In the genomic region with DNA sequence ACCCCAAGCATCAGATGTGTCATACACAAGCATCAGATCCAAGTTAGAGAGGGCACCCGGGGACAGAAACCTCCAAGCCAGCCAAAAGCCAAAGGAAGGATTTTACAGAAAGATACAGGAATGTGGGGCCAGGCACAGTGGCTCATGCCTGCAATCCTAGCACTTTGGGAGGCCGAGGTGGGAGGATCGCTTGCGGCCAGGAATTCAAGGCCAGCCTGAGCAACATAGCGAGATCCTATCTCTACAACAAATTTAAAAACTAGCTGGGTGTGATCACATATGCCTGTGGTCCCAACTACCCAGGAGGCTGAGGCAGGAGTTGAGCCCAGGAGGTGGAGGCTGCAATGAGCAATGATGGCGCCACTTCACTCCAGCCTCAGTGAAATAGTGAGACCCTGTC, we compare ENCODE assay signal across 23 cellular contexts. TPM values are rescaled to one million over a fixed set of nuclear protein-coding genes. Genes with fewer than 3 reads are reported as not detected.
A peak's percentile ranks its signal among the peaks of the same experiment; 100 is the strongest.
DNase-seq lines count a peak whose midpoint lies in the region; ATAC-seq and TF ChIP-seq lines count a peak whose summit lies in the region.
"Had no signal": no experiment of that assay in that cellular context is flagged by ENCODE, and none has a peak within 500 bp of the region (broad histone marks: within the 10 kb centered on the region; RNA-seq: fewer than 3 reads in every experiment).

No MANE protein-coding gene starts in this region.

- no peak for TF ChIP-seq POLR2A in IMR-90 (IDR thresholded peaks at IDR 0.05; ENCODE audit: low read depth, low read length)

- no CpG with 5 or more reads among the region's 6 CpGs for WGBS in IMR-90 (ENCODE audit: extremely low coverage in 2 of 2, insufficient read length in 1 of 2), 2 experiments

- H4K5ac ChIP-seq in IMR-90 (ENCODE audit: low read depth, low read length), result no peak overlapping the region

- no peak overlapping the region for H3K4ac ChIP-seq in IMR-90 (ENCODE audit: low read depth, low read length)

- H3K9me3 Mint-ChIP-seq in CD4-positive, alpha-beta T cell, result no peaks in the 10 kb centered on the region
- H3K9me3 Mint-ChIP-seq in nephron (no peaks in the 10 kb centered on the region), progenitor cell of endocrine pancreas (ENCODE audit: low read depth) (no peaks in the 10 kb centered on the region)
- H3K9me3 Mint-ChIP-seq: CD14-positive monocyte; CD8-positive, alpha-beta T cell; HFFc6 had no signal

- BruUV-seq in IMR-90 (replicated peaks; lab: Mats Ljungman, UMichigan), result no TSS peak

- no peak overlapping the region for H3K56ac ChIP-seq in IMR-90 (ENCODE audit: extremely low read depth, insufficient read depth, low read length)

- no peaks in the 10 kb centered on the region for H3K9me3 ChIP-seq in CD4-positive, alpha-beta T cell (ENCODE audit: control insufficient read depth, low read length)
- H3K9me3 ChIP-seq in IMR-90 (ENCODE audit: control insufficient read depth, insufficient read depth, low read length), result no peaks in the 10 kb centered on the region
- no peaks in the 10 kb centered on the region for H3K9me3 ChIP-seq in colonic mucosa
- H3K9me3 ChIP-seq: BLaER1 had no signal

- intact Hi-C loops in CD4-positive, alpha-beta T cell (cut with DNase I, micrococcal nuclease), result no loop called here
- intact Hi-C loops in IMR-90 (cut with micrococcal nuclease), result loop anchor here (5.0 kb wide), 1 partner anchor 40 kb away; no protein-coding TSS in a partner anchor
- intact Hi-C loops in colonic mucosa (cut with DNase I), result no loop called here

- in situ Hi-C loops in IMR-90 (cut with MboI; ENCODE audit: low sequenced_read_pairs) (no loop called here), ACHN (cut with HindIII; ENCODE audit: low pct_ligation_motif_present, low pct_unique_long_range_greater_than_20kb, low sequenced_read_pairs) (no loop called here)

- H4K8ac ChIP-seq in IMR-90 (ENCODE audit: low read depth in 2 of 2, low read length in 2 of 2), result no peak overlapping the region

- no peak overlapping the region for H3K23ac ChIP-seq in IMR-90 (ENCODE audit: low read depth, low read length)

- TF ChIP-seq CTCF in CD4-positive, alpha-beta T cell (IDR thresholded peaks at IDR 0.05), result no peak
- TF ChIP-seq CTCF in IMR-90 (conservative IDR thresholded peaks at IDR 0.05; ENCODE audit: low read depth, low read length) (no peak), nephron (IDR thresholded peaks at IDR 0.05; ENCODE audit: unreplicated experiment in 3 of 3) (no peak), progenitor cell of endocrine pancreas (IDR thresholded peaks at IDR 0.05; ENCODE audit: unreplicated experiment) (no peak), colonic mucosa (IDR thresholded peaks at IDR 0.05) (no peak)

- H3K4me1 Mint-ChIP-seq in CD4-positive, alpha-beta T cell (ENCODE audit: low read depth), result no peaks in the 10 kb centered on the region
- H3K4me1 Mint-ChIP-seq in nephron (peaks cover 14% of the 10 kb centered on the region), progenitor cell of endocrine pancreas (ENCODE audit: low read depth) (peaks cover 22% of the 10 kb centered on the region)

- H3K9ac ChIP-seq in IMR-90 (ENCODE audit: low read depth, low read length), result no peak overlapping the region
- no peak overlapping the region for H3K9ac ChIP-seq in colonic mucosa (ENCODE audit: low read depth in 2 of 2, low read length in 2 of 2)
- H3K9ac ChIP-seq: BLaER1 had no signal

- no peak overlapping the region for H3K4me3 ChIP-seq in IMR-90 (ENCODE audit: insufficient read depth, low read depth, low read length)
- H3K4me3 ChIP-seq in colonic mucosa, result no peak overlapping the region
- H3K4me3 ChIP-seq: BLaER1, K562 had no signal

- CTCF ChIA-PET in CD4-positive, alpha-beta T cell (lab: Charles Lee), result no interaction called here
- CTCF ChIA-PET in IMR-90 (lab: Yijun Ruan, JAX), result no interaction called here

- no peak overlapping the region for H2AFZ ChIP-seq in IMR-90 (replicated peaks; ENCODE audit: low read length, poor library complexity)

- no peak for TF ChIP-seq RAD21 in IMR-90 (IDR thresholded peaks at IDR 0.05; ENCODE audit: low read length)

- no peak for DNase-seq in CD4-positive, alpha-beta T cell
- DNase-seq in IMR-90 (no peak), progenitor cell of endocrine pancreas (ENCODE audit: low spot score, unreplicated experiment) (no peak), Kasumi-1 (lab: John Stamatoyannopoulos, UW) (no peak), ACHN (no peak), colonic mucosa (no peak)
- DNase-seq: CD8-positive, alpha-beta T cell; DMS 273 treated with DMSO at 0.1 percent for 48 hours; DMS53; DND-41; EL; GOT3; H7; HFFc6 had no signal

- no peak overlapping the region for H2AK9ac ChIP-seq in IMR-90 (replicated peaks; ENCODE audit: low read depth, low read length, poor library complexity)

- H3K9me1 ChIP-seq in IMR-90 (ENCODE audit: insufficient read depth, low read length), result peaks cover 13% of the 10 kb centered on the region

- no peak overlapping the region for H3K27ac ChIP-seq in CD4-positive, alpha-beta T cell (ENCODE audit: low read depth, low read length)
- H3K27ac ChIP-seq in IMR-90 (ENCODE audit: insufficient read depth, low read length) (no peak overlapping the region), colonic mucosa (no peak overlapping the region)
- H3K27ac ChIP-seq: BLaER1 had no signal

- H4K20me1 ChIP-seq in IMR-90 (ENCODE audit: insufficient read depth, low read length), result peaks cover 22% of the 10 kb centered on the region
- H4K20me1 ChIP-seq: BLaER1 had no signal

- H3K36me3 ChIP-seq in IMR-90 (ENCODE audit: control insufficient read depth, insufficient read depth, low read length) (peaks cover 5% of the 10 kb centered on the region; the same call in 1 of the 2 replicates), colonic mucosa (no peaks in the 10 kb centered on the region)
- H3K36me3 ChIP-seq: BLaER1 had no signal

- peak overlapping the region; percentile 15 for H3K4me3 Mint-ChIP-seq in CD4-positive, alpha-beta T cell
- H3K4me3 Mint-ChIP-seq in nephron (peak overlapping the region; percentile 42 to 72 (median 68)), progenitor cell of endocrine pancreas (ENCODE audit: low read depth) (no peak overlapping the region)
- H3K4me3 Mint-ChIP-seq: CD8-positive, alpha-beta T cell; HFFc6 had no signal

- H3K27me3 Mint-ChIP-seq in CD4-positive, alpha-beta T cell, result peaks cover 22% of the 10 kb centered on the region
- peaks cover 8% of the 10 kb centered on the region for H3K27me3 Mint-ChIP-seq in nephron (ENCODE audit: low read depth)
- H3K27me3 Mint-ChIP-seq in progenitor cell of endocrine pancreas, result no peaks in the 10 kb centered on the region

- peak overlapping the region; percentile 28; the same call in 1 of the 2 replicates for H2AK5ac ChIP-seq in IMR-90 (ENCODE audit: low read depth, low read length)

- H2BK5ac ChIP-seq in IMR-90 (ENCODE audit: low read depth, low read length, poor library complexity, severe bottlenecking), result no peak overlapping the region

- no peak overlapping the region for H3K18ac ChIP-seq in IMR-90 (ENCODE audit: low read depth, low read length)

- no peak overlapping the region for H2BK120ac ChIP-seq in IMR-90 (ENCODE audit: low read depth, low read length)

- POLR2A ChIA-PET in CD4-positive, alpha-beta T cell (lab: Charles Lee), result no interaction called here
- POLR2A ChIA-PET in IMR-90 (lab: Charles Lee; ENCODE audit: unreplicated experiment), result no interaction called here

- dilution Hi-C loops in IMR-90 (cut with HindIII; ENCODE audit: low sequenced_read_pairs, unreplicated experiment), result no loop called here

- H3K36me3 Mint-ChIP-seq in CD4-positive, alpha-beta T cell (ENCODE audit: low read depth), result no peaks in the 10 kb centered on the region
- H3K36me3 Mint-ChIP-seq in nephron (ENCODE audit: low read depth) (no peaks in the 10 kb centered on the region), progenitor cell of endocrine pancreas (ENCODE audit: insufficient read depth) (peaks cover 2% of the 10 kb centered on the region)
- H3K36me3 Mint-ChIP-seq: CD8-positive, alpha-beta T cell had no signal

- no peak overlapping the region; the same call in 2 of the 3 replicates for H2BK15ac ChIP-seq in IMR-90 (ENCODE audit: low read depth, low read length)

- H3K79me1 ChIP-seq in IMR-90 (ENCODE audit: low read depth in 1 of 2, low read length in 2 of 2), result peaks cover 13 to 33% of the 10 kb centered on the region in 2 experiments

- peaks cover 3% of the 10 kb centered on the region; the same call in 1 of the 2 replicates for H3K4me1 ChIP-seq in IMR-90 (ENCODE audit: control insufficient read depth, insufficient read depth, low read length)
- H3K4me1 ChIP-seq in colonic mucosa, result peaks cover 8% of the 10 kb centered on the region
- H3K4me1 ChIP-seq: BLaER1 had no signal

- H4K91ac ChIP-seq in IMR-90 (ENCODE audit: insufficient read depth, low read depth, low read length), result no peak overlapping the region

- ATAC-seq in CD4-positive, alpha-beta T cell (ENCODE audit: poor library complexity), result no peak
- ATAC-seq in IMR-90 (ENCODE audit: low read depth) (no peak), GM18867 (IDR thresholded peaks at IDR 0.05; ENCODE audit: unreplicated experiment) (no peak)
- ATAC-seq: CD8-positive, alpha-beta T cell; HCT116; K562 had no signal

- peaks cover 12% of the 10 kb centered on the region for H3K27me3 ChIP-seq in CD4-positive, alpha-beta T cell (ENCODE audit: control insufficient read depth, insufficient read depth, low read length)
- H3K27me3 ChIP-seq in IMR-90 (ENCODE audit: control insufficient read depth, insufficient read depth, low read length) (no peaks in the 10 kb centered on the region), colonic mucosa (no peaks in the 10 kb centered on the region)
- H3K27me3 ChIP-seq: BLaER1 had no signal

- no peak overlapping the region for H2BK20ac ChIP-seq in IMR-90 (ENCODE audit: low read depth, low read length)

- H3K4me2 ChIP-seq in IMR-90 (ENCODE audit: low read depth, low read length), result no peak overlapping the region
- H3K4me2 ChIP-seq: BLaER1 had no signal

- H3K14ac ChIP-seq in IMR-90 (replicated peaks; ENCODE audit: low read depth, low read length), result no peak overlapping the region; the same call in 1 of the 2 replicates

- H3K27ac Mint-ChIP-seq in CD4-positive, alpha-beta T cell, result no peak overlapping the region
- H3K27ac Mint-ChIP-seq in nephron (no peak overlapping the region), progenitor cell of endocrine pancreas (peak overlapping the region; percentile 81)
- H3K27ac Mint-ChIP-seq: CD8-positive, alpha-beta T cell; HFFc6 had no signal

RNA-seq across cellular contexts. Expression of a gene that starts 1.8 kb away (rescaled TPM):
- total RNA-seq in CD4-positive, alpha-beta T cell, result under 1 TPM; 0.67 to 0.82 TPM
- total RNA-seq in IMR-90 (2012; rRNA removed) (93.0 and 106 TPM in 2 replicates), progenitor cell of endocrine pancreas (61.2 and 64.3 TPM in 2 replicates), colonic mucosa (10 to 100 TPM; 44.7 to 54.6 TPM)
- polyA plus RNA-seq in IMR-90 (2012; rRNA removed), result 117 and 122 TPM in 2 replicates
- polyA plus RNA-seq in IMR-90 (2012; cell fraction: cytosol; rRNA removed), result 62.8 and 141 TPM in 2 replicates
- polyA plus RNA-seq in IMR-90 (2012; cell fraction: nucleus; rRNA removed; ENCODE audit: low replicate concordance), result 130 and 154 TPM in 2 replicates

RNA-seq across cellular contexts. Expression of a gene that starts 28.5 kb away (rescaled TPM):
- not detected for total RNA-seq in CD4-positive, alpha-beta T cell
- under 0.01 TPM in 1 of 2 replicates, not detected in the other for total RNA-seq in IMR-90 (2012; rRNA removed)
- polyA plus RNA-seq in IMR-90 (2012; rRNA removed), result 0.26 and 0.27 TPM in 2 replicates
- 0.15 and 0.22 TPM in 2 replicates for polyA plus RNA-seq in IMR-90 (2012; cell fraction: cytosol; rRNA removed)
- 0.14 TPM in 1 of 2 replicates, not detected in the other for polyA plus RNA-seq in IMR-90 (2012; cell fraction: nucleus; rRNA removed; ENCODE audit: low replicate concordance)
- 0.67 and 1.7 TPM in 2 replicates for total RNA-seq in progenitor cell of endocrine pancreas
- not detected for total RNA-seq in colonic mucosa
- total RNA-seq: CD8-positive, alpha-beta T cell; G401; H7; HFFc6; HT-29; K562 had no signal
- polyA plus RNA-seq: K562 had no signal

RNA-seq across cellular contexts. Expression of a gene that starts 29.4 kb away (rescaled TPM):
- under 1 TPM; 0.27 to 0.78 TPM for total RNA-seq in CD4-positive, alpha-beta T cell
- total RNA-seq in IMR-90 (2012; rRNA removed) (0.56 and 0.72 TPM in 2 replicates), progenitor cell of endocrine pancreas (25.8 and 29.8 TPM in 2 replicates), colonic mucosa (1 to 10 TPM; 5.3 to 6.1 TPM)
- polyA plus RNA-seq in IMR-90 (2012; rRNA removed), result 9.3 and 10.3 TPM in 2 replicates
- 2.6 and 5.9 TPM in 2 replicates for polyA plus RNA-seq in IMR-90 (2012; cell fraction: cytosol; rRNA removed)
- 70.3 and 80.1 TPM in 2 replicates for polyA plus RNA-seq in IMR-90 (2012; cell fraction: nucleus; rRNA removed; ENCODE audit: low replicate concordance)
- polyA plus RNA-seq: CD14-positive monocyte had no signal

RNA-seq across cellular contexts. Expression of a gene that starts 57.1 kb away (rescaled TPM):
- not detected for total RNA-seq in CD4-positive, alpha-beta T cell
- not detected in 2 replicates for total RNA-seq in IMR-90 (2012; rRNA removed)
- polyA plus RNA-seq in IMR-90 (2012; rRNA removed), result not detected in 2 replicates
- polyA plus RNA-seq in IMR-90 (2012; cell fraction: cytosol; rRNA removed), result not detected in 2 replicates
- not detected in 2 replicates for polyA plus RNA-seq in IMR-90 (2012; cell fraction: nucleus; rRNA removed; ENCODE audit: low replicate concordance)
- not detected in 2 replicates for total RNA-seq in progenitor cell of endocrine pancreas
- under 1 TPM in 1 of 2 donors, not detected in 1; 0.52 TPM for total RNA-seq in colonic mucosa
- total RNA-seq: CD8-positive, alpha-beta T cell; G401; H7; HFFc6; HT-29; K562 had no signal
- polyA plus RNA-seq: AG04450, CD14-positive monocyte, K562 had no signal

Comparison
In these comparisons a context has a peak if more than half of its experiments do, and no peak if none do; other contexts are left out.
1. RNA of a gene that starts 1.8 kb away (total RNA-seq): 93.0 to 106 TPM in IMR-90, 61.2 to 64.3 TPM in progenitor cell of endocrine pancreas and 44.7 to 54.6 TPM in colonic mucosa; 0.67 to 0.82 TPM in CD4-positive, alpha-beta T cell; every median in the first group is over 10 times any median in the second.